22 cellular contexts compared by ENCODE assay signal in genomic region chr6:112184996-112185395, GRCh38.
DNase-seq lines count a peak whose midpoint lies in the region; ATAC-seq and TF ChIP-seq lines count a peak whose summit lies in the region.
"Had no signal": no experiment of that assay in that cellular context is flagged by ENCODE, and none has a peak within 500 bp of the region (broad histone marks: within the 10 kb centered on the region; RNA-seq: fewer than 3 reads in every experiment).

No MANE protein-coding gene starts in this region.

- no peak overlapping the region for H3K23ac ChIP-seq in neuronal stem cell (ENCODE audit: low read depth, low read length, poor library complexity)

- H3K4me2 ChIP-seq in PC-3 (ENCODE audit: low read length) (no peak overlapping the region), neuronal stem cell (ENCODE audit: insufficient read depth, low read length, poor library complexity, severe bottlenecking) (no peak overlapping the region)

- no peaks in the 10 kb centered on the region for H4K20me1 ChIP-seq in PC-3 (ENCODE audit: low read length)

- ATAC-seq in PC-3 (0 out of 2 replicates have a peak, but pooled peaks have one; percentile 11), GM19397 (IDR thresholded peaks at IDR 0.05; ENCODE audit: unreplicated experiment) (no peak)
- ATAC-seq: GM12878 had no signal

- in situ Hi-C loops in G401 (cut with HindIII; ENCODE audit: low sequenced_read_pairs), result no loop called here

- no peak overlapping the region for H2BK120ac ChIP-seq in neuronal stem cell (ENCODE audit: low read depth, low read length)

- no TSS peak for BruUV-seq in PC-3 (replicated peaks; lab: Mats Ljungman, UMichigan)

- no peak overlapping the region for H2BK5ac ChIP-seq in neuronal stem cell (ENCODE audit: low read length)

- H2BK12ac ChIP-seq in neuronal stem cell (ENCODE audit: low read length), result no peak overlapping the region

- H3K27me3 ChIP-seq in PC-3 (ENCODE audit: low read length) (no peaks in the 10 kb centered on the region), neuronal stem cell (ENCODE audit: control insufficient read depth in 3 of 3, insufficient read depth in 3 of 3, low read depth in 1 of 3, low read length in 3 of 3) (no peaks in the 10 kb centered on the region), subcutaneous abdominal adipose tissue (ENCODE audit: control insufficient read depth in 5 of 5, insufficient read depth in 4 of 5, low read length in 5 of 5) (no peaks in the 10 kb centered on the region)
- H3K27me3 ChIP-seq: BE2C, MG63 had no signal

- H3K18ac ChIP-seq in neuronal stem cell (ENCODE audit: low read length), result no peak overlapping the region

- H3K9ac ChIP-seq in PC-3 (ENCODE audit: low read length) (no peak overlapping the region), neuronal stem cell (ENCODE audit: low read depth, low read length, poor library complexity) (no peak overlapping the region), subcutaneous abdominal adipose tissue (ENCODE audit: low read length in 5 of 5) (no peak overlapping the region)

- H3K4me3 ChIP-seq in PC-3 (ENCODE audit: low read length) (no peak overlapping the region), neuronal stem cell (ENCODE audit: low read length in 2 of 2) (no peak overlapping the region), subcutaneous abdominal adipose tissue (ENCODE audit: low read depth in 1 of 5, low read length in 5 of 5) (no peak overlapping the region)
- H3K4me3 ChIP-seq: GM12878, MG63 had no signal

- H3K79me2 ChIP-seq in PC-3 (ENCODE audit: low read length), result no peaks in the 10 kb centered on the region

- intact Hi-C loops in PC-3 (cut with micrococcal nuclease), result loop anchor here (5.0 kb wide), 1 partner anchor 112 kb away; no protein-coding TSS in a partner anchor

- no peak overlapping the region for H2AFZ ChIP-seq in PC-3 (ENCODE audit: low read length)
- peak overlapping the region; percentile 48 for H2AFZ ChIP-seq in neuronal stem cell (ENCODE audit: low read length)

- H2AK5ac ChIP-seq in neuronal stem cell (ENCODE audit: low read depth, low read length), result no peak overlapping the region

- no peak for TF ChIP-seq CTCF in PC-3 (conservative IDR thresholded peaks at IDR 0.05; ENCODE audit: low read depth, low read length)

- no CpG with 5 or more reads among the region's 7 CpGs for WGBS in neuronal stem cell (ENCODE audit: extremely low coverage in 2 of 2, insufficient read length in 2 of 2, insufficient replicate concordance in 1 of 2), 2 donors

- H3K4me1 ChIP-seq in PC-3 (ENCODE audit: insufficient read depth, low read length) (peaks cover 15% of the 10 kb centered on the region), neuronal stem cell (ENCODE audit: control insufficient read depth in 2 of 2, insufficient read depth in 1 of 2, low read depth in 1 of 2, low read length in 2 of 2) (peaks cover 0 to 1% of the 10 kb centered on the region in 2 donors), subcutaneous abdominal adipose tissue (ENCODE audit: control insufficient read depth in 5 of 5, insufficient read depth in 5 of 5, low read length in 5 of 5) (peaks cover 2 to 16% (median 13%) of the 10 kb centered on the region in 5 donors)

- no peak overlapping the region for H3K14ac ChIP-seq in neuronal stem cell (ENCODE audit: low read length)

- no peak overlapping the region for H4K91ac ChIP-seq in neuronal stem cell (ENCODE audit: low read depth, low read length, poor library complexity)

- no peak overlapping the region for H2BK15ac ChIP-seq in neuronal stem cell (ENCODE audit: low read length)

- POLR2A ChIA-PET in PC-3 (lab: Charles Lee; ENCODE audit: unreplicated experiment), result no interaction called here

- H3K27ac ChIP-seq in PC-3 (ENCODE audit: low read length) (no peak overlapping the region), neuronal stem cell (replicated peaks; ENCODE audit: low read length) (no peak overlapping the region), subcutaneous abdominal adipose tissue (ENCODE audit: low read depth, low read length) (peak overlapping the region; percentile 14)
- H3K27ac ChIP-seq: RWPE1 had no signal

- no peak overlapping the region for H4K8ac ChIP-seq in neuronal stem cell (ENCODE audit: low read depth, low read length)

- DNase-seq in PC-3 (no peak), iris pigment epithelial cell (ENCODE audit: low read depth) (peak; percentile 30), neuronal stem cell (ENCODE audit: low spot score) (no peak), G401 (ENCODE audit: low spot score) (no peak), anterior cingulate cortex (lab: John Stamatoyannopoulos, UW) (no peak)
- DNase-seq in stimulated activated CD4-positive, alpha-beta T cell treated with anti-CD3 and anti-CD28 coated beads, Interleukin-15, amount 100 ng/mL, for 24 hours, result no peak
- DNase-seq: BE2C; CD4-positive, CD25-positive, alpha-beta regulatory T cell; COR-L47; GF-D8; Kasumi-1; MG63; NCI-H1048; NCI-H1436; NCI-H1930; NCI-H226; NCI-H524; NCI-H82 had no signal

- no peaks in the 10 kb centered on the region for H3F3A ChIP-seq in PC-3 (ENCODE audit: low read length, unreplicated experiment)

- no peaks in the 10 kb centered on the region for H3K9me3 ChIP-seq in PC-3 (ENCODE audit: low read length)
- H3K9me3 ChIP-seq in neuronal stem cell (replicated peaks in 1 of 2; ENCODE audit: control insufficient read depth in 2 of 2, insufficient read depth in 1 of 2, low read depth in 1 of 2, low read length in 2 of 2), result no peaks in the 10 kb centered on the region
- no peaks in the 10 kb centered on the region for H3K9me3 ChIP-seq in subcutaneous abdominal adipose tissue (ENCODE audit: control insufficient read depth in 5 of 5, low read length in 5 of 5)
- H3K9me3 ChIP-seq: BE2C, MG63 had no signal

- CTCF ChIA-PET in PC-3 (lab: Charles Lee), result interaction anchor here (0.6 kb wide), 1 partner anchor 84 kb away, joined by 3 read pairs; no protein-coding TSS in a partner anchor

- no peak overlapping the region for H3K4ac ChIP-seq in neuronal stem cell (ENCODE audit: low read length)

- H3K9me2 ChIP-seq in PC-3 (replicated peaks; ENCODE audit: low read length), result no peaks in the 10 kb centered on the region

- H3K36me3 ChIP-seq in PC-3 (ENCODE audit: low read depth, low read length), result no peaks in the 10 kb centered on the region
- no peaks in the 10 kb centered on the region for H3K36me3 ChIP-seq in neuronal stem cell (replicated peaks in 1 of 2; ENCODE audit: control insufficient read depth in 2 of 2, insufficient read depth in 2 of 2, low read length in 2 of 2)
- H3K36me3 ChIP-seq in subcutaneous abdominal adipose tissue (ENCODE audit: control insufficient read depth in 5 of 5, insufficient read depth in 5 of 5, low read length in 5 of 5), result peaks cover 55 to 88% (median 75%) of the 10 kb centered on the region in 5 donors
- H3K36me3 ChIP-seq: BE2C had no signal

- H3K79me1 ChIP-seq in neuronal stem cell (ENCODE audit: low read depth, low read length), result no peaks in the 10 kb centered on the region
